In genomic region chr3:186220886-186221285, GRCh38 we compare ENCODE assay signal across 10 cellular contexts.
DNase-seq lines count a peak whose midpoint lies in the region; ATAC-seq and TF ChIP-seq lines count a peak whose summit lies in the region.
"Had no signal": no experiment of that assay in that cellular context is flagged by ENCODE, and none has a peak within 500 bp of the region (broad histone marks: within the 10 kb centered on the region; RNA-seq: fewer than 3 reads in every experiment).

No MANE protein-coding gene starts in this region.

- H3K27ac Mint-ChIP-seq in WTC11 (no peak overlapping the region), nephron (peak overlapping the region in 2 of 3 experiments; percentile 29 to 56)
- H3K27ac Mint-ChIP-seq in activated naive CD4-positive, alpha-beta T cell treated with anti-CD3 and anti-CD28 coated beads for 36 hours, result no peak overlapping the region
- H3K27ac Mint-ChIP-seq: B cell, progenitor cell of endocrine pancreas had no signal

- TF ChIP-seq CTCF in WTC11 (IDR thresholded peaks at IDR 0.05) (no peak), fibroblast of villous mesenchyme (IDR thresholded peaks at IDR 0.05; ENCODE audit: insufficient read depth, low read depth, low read length) (no peak), nephron (IDR thresholded peaks at IDR 0.05; ENCODE audit: unreplicated experiment in 3 of 3) (no peak)

- peaks cover 28% of the 10 kb centered on the region for H3K4me1 Mint-ChIP-seq in WTC11
- H3K4me1 Mint-ChIP-seq in nephron, result peaks cover 39% of the 10 kb centered on the region
- peaks cover 14% of the 10 kb centered on the region for H3K4me1 Mint-ChIP-seq in activated naive CD4-positive, alpha-beta T cell treated with anti-CD3 and anti-CD28 coated beads for 36 hours (ENCODE audit: low read depth)

- H3K9ac ChIP-seq in BLaER1 treated with 17β-estradiol and CSF1 and Interleukin-3, amounts not matched to agents 10 nM and 100 nM, result no peak overlapping the region

- no peak overlapping the region for H3K4me3 ChIP-seq in BLaER1 treated with 17β-estradiol and CSF1 and Interleukin-3, amounts not matched to agents 10 nM and 100 nM
- H3K4me3 ChIP-seq in fibroblast of villous mesenchyme (ENCODE audit: low read depth, low read length), result no peak overlapping the region

- no peaks in the 10 kb centered on the region for H3K27me3 ChIP-seq in BLaER1 treated with 17β-estradiol and CSF1 and Interleukin-3, amounts not matched to agents 10 nM and 100 nM

- DNase-seq in WTC11 (ENCODE audit: low spot score) (peak; percentile 35), fibroblast of villous mesenchyme (ENCODE audit: low read depth) (peak; percentile 9), NCI-H2171 treated with DMSO at 0.1 percent for 48 hours (lab: John Stamatoyannopoulos, UW) (no peak), NCI-H1048 (lab: John Stamatoyannopoulos, UW) (no peak)
- no peak for DNase-seq in activated naive CD4-positive, alpha-beta T cell treated with anti-CD3 and anti-CD28 coated beads for 36 hours
- no peak for DNase-seq in activated CD8-positive, alpha-beta memory T cell treated with anti-CD3 and anti-CD28 coated beads, Interleukin-2, amount 50 U/mL, for 48 hours

- no peaks in the 10 kb centered on the region for H3K9me3 ChIP-seq in BLaER1 treated with 17β-estradiol and CSF1 and Interleukin-3, amounts not matched to agents 10 nM and 100 nM (replicated peaks in 1 of 11)

- POLR2A ChIA-PET in WTC11 (lab: Charles Lee), result no interaction called here

- CTCF ChIA-PET in WTC11 (lab: Charles Lee), result interaction anchor here (1.0 to 3.1 kb wide), 6 partner anchors 11 to 277 kb away, joined by 3 to 14 read pairs (median 6); no protein-coding TSS in a partner anchor
- CTCF ChIA-PET in activated naive CD4-positive, alpha-beta T cell treated with anti-CD3 and anti-CD28 coated beads for 36 hours (lab: Charles Lee), result interaction anchor here (0.6 to 2.1 kb wide), 2 partner anchors 277 to 319 kb away, joined by 4 to 5 read pairs; no protein-coding TSS in a partner anchor

- no peaks in the 10 kb centered on the region; a peak in 1 of 22 replicates for H4K20me1 ChIP-seq in BLaER1 treated with 17β-estradiol and CSF1 and Interleukin-3, amounts not matched to agents 10 nM and 100 nM

- no peaks in the 10 kb centered on the region for H3K27me3 Mint-ChIP-seq in WTC11 (ENCODE audit: low read depth)
- peaks cover 22% of the 10 kb centered on the region for H3K27me3 Mint-ChIP-seq in nephron (ENCODE audit: low read depth)
- H3K27me3 Mint-ChIP-seq in activated naive CD4-positive, alpha-beta T cell treated with anti-CD3 and anti-CD28 coated beads for 36 hours (ENCODE audit: low read depth), result peaks cover 12% of the 10 kb centered on the region

- H3K4me1 ChIP-seq in BLaER1 treated with 17β-estradiol and CSF1 and Interleukin-3, amounts not matched to agents 10 nM and 100 nM, result peaks cover 29 to 69% (median 50%) of the 10 kb centered on the region in 10 experiments

- H3K4me2 ChIP-seq in BLaER1 treated with 17β-estradiol and CSF1 and Interleukin-3, amounts not matched to agents 10 nM and 100 nM, result peak overlapping the region in 6 of 11 experiments; percentile 17 to 70 (median 55); a peak in 8 of 22 replicates

- intact Hi-C loops in activated naive CD4-positive, alpha-beta T cell treated with anti-CD3 and anti-CD28 coated beads for 36 hours (cut with micrococcal nuclease), result no loop called here

- no peaks in the 10 kb centered on the region for H3K36me3 ChIP-seq in BLaER1 treated with 17β-estradiol and CSF1 and Interleukin-3, amounts not matched to agents 10 nM and 100 nM

- H3K9me3 Mint-ChIP-seq in WTC11 (no peaks in the 10 kb centered on the region), nephron (no peaks in the 10 kb centered on the region)
- H3K9me3 Mint-ChIP-seq in activated naive CD4-positive, alpha-beta T cell treated with anti-CD3 and anti-CD28 coated beads for 36 hours, result no peaks in the 10 kb centered on the region

- H3K36me3 Mint-ChIP-seq in WTC11, result no peaks in the 10 kb centered on the region
- no peaks in the 10 kb centered on the region for H3K36me3 Mint-ChIP-seq in nephron (ENCODE audit: low read depth)
- no peaks in the 10 kb centered on the region for H3K36me3 Mint-ChIP-seq in activated naive CD4-positive, alpha-beta T cell treated with anti-CD3 and anti-CD28 coated beads for 36 hours (ENCODE audit: low read depth)

- H3K4me3 Mint-ChIP-seq in WTC11 (no peak overlapping the region), nephron (peak overlapping the region in 1 of 3 experiments; percentile 32)
- H3K4me3 Mint-ChIP-seq in activated naive CD4-positive, alpha-beta T cell treated with anti-CD3 and anti-CD28 coated beads for 36 hours, result no peak overlapping the region
- H3K4me3 Mint-ChIP-seq: B cell had no signal

- no peak overlapping the region for H3K27ac ChIP-seq in BLaER1 treated with 17β-estradiol and CSF1 and Interleukin-3, amounts not matched to agents 10 nM and 100 nM

- ATAC-seq in WTC11, result peak; percentile 73

TF ChIP-seq in WTC11, 78 proteins besides CTCF, POLR2A, EP300 and RAD21:
- TF ChIP-seq NR3C1 (CRISPR knock-in tag; conservative IDR thresholded peaks at IDR 0.05; ENCODE audit: low read depth) (no peak), ZSCAN18 (CRISPR knock-in tag; IDR thresholded peaks at IDR 0.05) (no peak), AR (CRISPR knock-in tag; IDR thresholded peaks at IDR 0.05) (no peak), ATF2 (CRISPR knock-in tag; IDR thresholded peaks at IDR 0.05; ENCODE audit: borderline replicate concordance, low read depth) (no peak), FOXP1 (CRISPR knock-in tag; IDR thresholded peaks at IDR 0.05; ENCODE audit: borderline replicate concordance) (no peak), ATF3 (CRISPR knock-in tag; conservative IDR thresholded peaks at IDR 0.05) (no peak)

Comparison
In these comparisons a context has a peak if more than half of its experiments do, and no peak if none do; other contexts are left out.
1. DNase-seq: peak in WTC11 (single experiment) and fibroblast of villous mesenchyme (single experiment); none in NCI-H2171 treated with DMSO at 0.1 percent for 48 hours (single experiment), activated naive CD4-positive, alpha-beta T cell treated with anti-CD3 and anti-CD28 coated beads for 36 hours (single experiment), NCI-H1048 (single experiment) and activated CD8-positive, alpha-beta memory T cell treated with anti-CD3 and anti-CD28 coated beads, Interleukin-2, amount 50 U/mL, for 48 hours (single experiment).
2. H3K27ac Mint-ChIP-seq: peak in nephron (2 of 3); none in WTC11 (single experiment) and activated naive CD4-positive, alpha-beta T cell treated with anti-CD3 and anti-CD28 coated beads for 36 hours (single experiment).